Comparison of ENCODE assay signal across 8 cellular contexts in genomic region chr2:27209621-27210401, GRCh38. TPM values are rescaled to one million over a fixed set of nuclear protein-coding genes. Genes with fewer than 3 reads are reported as not detected.
DNase-seq lines count a peak whose midpoint lies in the region; ATAC-seq and TF ChIP-seq lines count a peak whose summit lies in the region.

No MANE protein-coding gene starts in this region.

- H3K4me3 Mint-ChIP-seq in activated CD4-positive, alpha-beta T cell treated with anti-CD3 and anti-CD28 coated beads for 36 hours = peak overlapping the region; percentile 57

- CTCF ChIA-PET in activated CD4-positive, alpha-beta T cell treated with anti-CD3 and anti-CD28 coated beads for 36 hours (lab: Charles Lee) = interaction anchor here (0.7 kb wide), 1 partner anchor 47 kb away, joined by 4 read pairs; no protein-coding TSS in a partner anchor

- no peak for DNase-seq in activated CD4-positive, alpha-beta T cell treated with anti-CD3 and anti-CD28 coated beads for 36 hours
- DNase-seq in activated CD4-positive, alpha-beta T cell treated with anti-CD3 and anti-CD28 coated beads, Interleukin-2, amount 50 U/mL, for 1 hour = no peak
- no peak for DNase-seq in SK-N-MC (ENCODE audit: low read depth, low spot score)
- DNase-seq in epithelial cell of esophagus (ENCODE audit: low read depth) = peak; percentile 13
- DNase-seq in retinal pigment epithelial cell (ENCODE audit: low read depth) = peak; percentile 63
- no peak for DNase-seq in DMS79 treated with DMSO at 0.1 percent for 48 hours (lab: John Stamatoyannopoulos, UW)
- DNase-seq in AML-193 (lab: John Stamatoyannopoulos, UW) = no peak

- peak overlapping the region; percentile 64 for H3K9ac ChIP-seq in SK-N-MC (ENCODE audit: insufficient read length)

- H3K9me3 Mint-ChIP-seq in activated CD4-positive, alpha-beta T cell treated with anti-CD3 and anti-CD28 coated beads for 36 hours (ENCODE audit: low read depth) = no peaks in the 10 kb centered on the region

- TF ChIP-seq CTCF in epithelial cell of esophagus (IDR thresholded peaks at IDR 0.05; ENCODE audit: insufficient read depth, low read depth, low read length, missing control alignments) = no peak
- no peak for TF ChIP-seq CTCF in retinal pigment epithelial cell (conservative IDR thresholded peaks at IDR 0.05; ENCODE audit: low read depth, low read length)

- peaks cover 57% of the 10 kb centered on the region for H3K36me3 ChIP-seq in SK-N-MC (ENCODE audit: insufficient read depth, low read length)

- ATAC-seq in activated CD4-positive, alpha-beta T cell treated with anti-CD3 and anti-CD28 coated beads for 36 hours = no peak
- no peak for ATAC-seq in GM21381 (IDR thresholded peaks at IDR 0.05; ENCODE audit: unreplicated experiment)

- peak overlapping the region; percentile 80 for H3K27ac ChIP-seq in SK-N-MC

- H3K27ac Mint-ChIP-seq in activated CD4-positive, alpha-beta T cell treated with anti-CD3 and anti-CD28 coated beads for 36 hours = peak overlapping the region; percentile 56

- no peaks in the 10 kb centered on the region for H3K9me3 ChIP-seq in SK-N-MC (ENCODE audit: low read depth, low read length)

- no peaks in the 10 kb centered on the region for H3K27me3 Mint-ChIP-seq in activated CD4-positive, alpha-beta T cell treated with anti-CD3 and anti-CD28 coated beads for 36 hours

- H3K4me1 Mint-ChIP-seq in activated CD4-positive, alpha-beta T cell treated with anti-CD3 and anti-CD28 coated beads for 36 hours = peaks cover 24% of the 10 kb centered on the region

- POLR2A ChIA-PET in activated CD4-positive, alpha-beta T cell treated with anti-CD3 and anti-CD28 coated beads for 36 hours (lab: Charles Lee) = interaction anchor here (0.5 to 0.7 kb wide), 5 partner anchors 9 to 230 kb away, joined by 3 to 5 read pairs (median 4); no protein-coding TSS in a partner anchor

- H3K36me3 Mint-ChIP-seq in activated CD4-positive, alpha-beta T cell treated with anti-CD3 and anti-CD28 coated beads for 36 hours (ENCODE audit: low read depth) = peaks cover 38% of the 10 kb centered on the region

- peak overlapping the region; percentile 69 for H3K4me3 ChIP-seq in SK-N-MC
- H3K4me3 ChIP-seq in epithelial cell of esophagus (ENCODE audit: low read length) = no peak overlapping the region
- H3K4me3 ChIP-seq in retinal pigment epithelial cell (ENCODE audit: low read length) = peak overlapping the region; percentile 2

- intact Hi-C loops in activated CD4-positive, alpha-beta T cell treated with anti-CD3 and anti-CD28 coated beads for 36 hours (cut with DNase I, micrococcal nuclease) = loop anchor here (1.0 to 10.0 kb wide), 4 partner anchors 113 to 1685 kb away; partner anchors contain the start of genes FOSL2 (in 1 of the 2) and WDR43 (in 1 of the 2)

RNA-seq across cellular contexts. Expression of gene ATRAID, which starts 2.0 kb away (rescaled TPM):
- total RNA-seq in activated CD4-positive, alpha-beta T cell treated with anti-CD3 and anti-CD28 coated beads for 36 hours = 10 to 100 TPM; 69.9 to 83.4 TPM

RNA-seq across cellular contexts. Expression of gene SLC5A6, which starts 2.3 kb away (rescaled TPM):
- 10 to 100 TPM; 27.3 to 34.9 TPM for total RNA-seq in activated CD4-positive, alpha-beta T cell treated with anti-CD3 and anti-CD28 coated beads for 36 hours

RNA-seq across cellular contexts. Expression of gene CAD, which starts 7.4 kb away (rescaled TPM):
- 100 to 1,000 TPM; 107 to 147 TPM for total RNA-seq in activated CD4-positive, alpha-beta T cell treated with anti-CD3 and anti-CD28 coated beads for 36 hours

RNA-seq across cellular contexts. Expression of gene SLC30A3, which starts 53.0 kb away (rescaled TPM):
- total RNA-seq in activated CD4-positive, alpha-beta T cell treated with anti-CD3 and anti-CD28 coated beads for 36 hours = under 1 TPM; 0.53 to 0.86 TPM

Comparison
In these comparisons a context has a peak if more than half of its experiments do, and no peak if none do; other contexts are left out.
1. DNase-seq: peak in epithelial cell of esophagus (single experiment) and retinal pigment epithelial cell (single experiment); none in activated CD4-positive, alpha-beta T cell treated with anti-CD3 and anti-CD28 coated beads for 36 hours (single experiment), activated CD4-positive, alpha-beta T cell treated with anti-CD3 and anti-CD28 coated beads, Interleukin-2, amount 50 U/mL, for 1 hour (single experiment), SK-N-MC (single experiment), DMS79 treated with DMSO at 0.1 percent for 48 hours (single experiment) and AML-193 (0 of 2).